Comparison of ENCODE assay signal across 26 cellular contexts in genomic region chrX:125507119-125507518, GRCh38.
DNase-seq lines count a peak whose midpoint lies in the region; ATAC-seq and TF ChIP-seq lines count a peak whose summit lies in the region.
"Had no signal": no experiment of that assay in that cellular context is flagged by ENCODE, and none has a peak within 500 bp of the region (broad histone marks: within the 10 kb centered on the region; RNA-seq: fewer than 3 reads in every experiment).

No MANE protein-coding gene starts in this region.

- H3K4me3 ChIP-seq in GM23248, result no peak overlapping the region
- H3K4me3 ChIP-seq in RWPE2 (ENCODE audit: severe bottlenecking), result no peak overlapping the region
- H3K4me3 ChIP-seq in epithelial cell of proximal tubule (ENCODE audit: low read depth, low read length), result no peak overlapping the region
- no peak overlapping the region for H3K4me3 ChIP-seq in PC-9
- no peak overlapping the region for H3K4me3 ChIP-seq in psoas muscle
- H3K4me3 ChIP-seq: ascending aorta, dorsolateral prefrontal cortex, gastroesophageal sphincter, left ventricle myocardium inferior, tibial artery had no signal

- POLR2A ChIA-PET in PC-9 (lab: Charles Lee; ENCODE audit: unreplicated experiment), result no interaction called here

- H3K27ac ChIP-seq in GM23248 (no peak overlapping the region), RWPE2 (ENCODE audit: poor library complexity, severe bottlenecking) (peak overlapping the region; percentile 69), PC-9 (no peak overlapping the region), psoas muscle (no peak overlapping the region)
- H3K27ac ChIP-seq: ascending aorta, dorsolateral prefrontal cortex, gastroesophageal sphincter, left ventricle myocardium inferior, tibial artery had no signal

- H3K9me2 ChIP-seq in GM23248 (ENCODE audit: insufficient read depth) (no peaks in the 10 kb centered on the region), PC-9 (ENCODE audit: insufficient read depth) (no peaks in the 10 kb centered on the region)
- H3K9me2 ChIP-seq: SK-N-SH had no signal

- no peaks in the 10 kb centered on the region for H3F3A ChIP-seq in GM23248 (ENCODE audit: insufficient read depth)
- H3F3A ChIP-seq in PC-9 (ENCODE audit: insufficient read depth, low read depth), result no peaks in the 10 kb centered on the region

- DNase-seq in GM23248, result peak; percentile 47
- no peak for DNase-seq in RWPE2 (ENCODE audit: low spot score)
- peak; percentile 6 for DNase-seq in epithelial cell of proximal tubule (ENCODE audit: low read depth)
- peak; percentile 4 for DNase-seq in non-pigmented ciliary epithelial cell (ENCODE audit: low read depth)
- no peak for DNase-seq in PC-9
- DNase-seq in psoas muscle, result no peak
- DNase-seq: activated T-cell treated with anti-CD3 and anti-CD28 coated beads for 4 hours; cerebellar nuclear complex; dorsolateral prefrontal cortex; GDM1; H7; hypothalamus; immature natural killer cell; left ventricle myocardium inferior; midbrain; naive thymus-derived CD4-positive, alpha-beta T cell; NCI-H1105; NCI-H1930; NCI-H69; SK-N-SH; small intestine; tibial artery had no signal

- in situ Hi-C loops in GM23248 (cut with MboI), result no loop called here

- no TSS peak for BruUV-seq in PC-9 (replicated peaks; lab: Mats Ljungman, UMichigan)

- no peak overlapping the region for H3K9ac ChIP-seq in GM23248
- H3K9ac ChIP-seq: SK-N-SH had no signal

- H3K4me2 ChIP-seq in GM23248 (ENCODE audit: unreplicated experiment), result no peak overlapping the region
- no peak overlapping the region for H3K4me2 ChIP-seq in PC-9
- H3K4me2 ChIP-seq: SK-N-SH had no signal

- H3K27me3 ChIP-seq in GM23248 (replicated peaks; ENCODE audit: insufficient read depth), result no peaks in the 10 kb centered on the region
- H3K27me3 ChIP-seq in RWPE2 (ENCODE audit: insufficient read depth, poor library complexity, severe bottlenecking), result no peaks in the 10 kb centered on the region
- H3K27me3 ChIP-seq in PC-9 (ENCODE audit: insufficient read depth, low read depth), result no peaks in the 10 kb centered on the region
- no peaks in the 10 kb centered on the region for H3K27me3 ChIP-seq in psoas muscle (ENCODE audit: insufficient read depth in 3 of 3, low read length in 2 of 3)
- H3K27me3 ChIP-seq: ascending aorta, gastroesophageal sphincter, tibial artery had no signal

- H3K4me1 ChIP-seq in GM23248 (ENCODE audit: insufficient read depth) (no peaks in the 10 kb centered on the region), RWPE2 (ENCODE audit: insufficient read depth, poor library complexity, severe bottlenecking) (peaks cover 20% of the 10 kb centered on the region), PC-9 (replicated peaks; ENCODE audit: insufficient read depth) (no peaks in the 10 kb centered on the region), psoas muscle (no peaks in the 10 kb centered on the region)
- H3K4me1 ChIP-seq: ascending aorta, gastroesophageal sphincter, left ventricle myocardium inferior, tibial artery had no signal

- CTCF ChIA-PET in PC-9 (lab: Charles Lee), result no interaction called here

- H2AFZ ChIP-seq in GM23248, result no peak overlapping the region
- H2AFZ ChIP-seq in PC-9, result no peak overlapping the region

- no peaks in the 10 kb centered on the region for H4K20me1 ChIP-seq in GM23248 (ENCODE audit: insufficient read depth)
- no peaks in the 10 kb centered on the region for H4K20me1 ChIP-seq in PC-9 (ENCODE audit: insufficient read depth)

- 38 to 41% methylated on average over 1 of the region's 1 CpG for WGBS in GM23248 (ENCODE audit: low coverage in 1 of 2, low lambda C conversion rate in 2 of 2, missing lambda C conversion rate in 2 of 2), 2 experiments
- 88 to 91% (median 91%) methylated on average over 1 of the region's 1 CpG for WGBS in psoas muscle, 3 donors

- TF ChIP-seq CTCF in RWPE2 (IDR thresholded peaks at IDR 0.05; ENCODE audit: poor library complexity, severe bottlenecking) (no peak), epithelial cell of proximal tubule (conservative IDR thresholded peaks at IDR 0.05; ENCODE audit: low read depth, low read length) (no peak), PC-9 (conservative IDR thresholded peaks at IDR 0.05) (no peak), psoas muscle (IDR thresholded peaks at IDR 0.05) (no peak)

- peak; percentile 99 for ATAC-seq in RWPE2 (ENCODE audit: low read depth)
- no peak for ATAC-seq in psoas muscle
- no peak for ATAC-seq in GM18517 (IDR thresholded peaks at IDR 0.05; ENCODE audit: unreplicated experiment)
- ATAC-seq: activated naive CD4-positive, alpha-beta T cell treated with anti-CD3 and anti-CD28 coated beads, Interleukin-2, amount 50 U/mL, for 72 hours; gastroesophageal sphincter; naive thymus-derived CD4-positive, alpha-beta T cell had no signal

- H3K9me3 ChIP-seq in GM23248 (ENCODE audit: low read depth) (no peaks in the 10 kb centered on the region), RWPE2 (ENCODE audit: severe bottlenecking) (no peaks in the 10 kb centered on the region), PC-9 (ENCODE audit: insufficient read depth, low read depth) (no peaks in the 10 kb centered on the region), psoas muscle (no peaks in the 10 kb centered on the region)
- H3K9me3 ChIP-seq: ascending aorta, gastroesophageal sphincter, SK-N-SH had no signal

- no peaks in the 10 kb centered on the region for H3K79me2 ChIP-seq in GM23248 (ENCODE audit: insufficient read depth)
- H3K79me2 ChIP-seq in PC-9 (ENCODE audit: low read depth), result no peaks in the 10 kb centered on the region

- H3K36me3 ChIP-seq in GM23248 (ENCODE audit: low read depth), result no peaks in the 10 kb centered on the region
- H3K36me3 ChIP-seq in RWPE2 (ENCODE audit: low read depth), result no peaks in the 10 kb centered on the region
- no peaks in the 10 kb centered on the region for H3K36me3 ChIP-seq in PC-9 (ENCODE audit: low read depth)
- H3K36me3 ChIP-seq in psoas muscle (ENCODE audit: insufficient read depth in 1 of 2, low read depth in 1 of 2), result no peaks in the 10 kb centered on the region
- H3K36me3 ChIP-seq: ascending aorta, gastroesophageal sphincter, left ventricle myocardium inferior, tibial artery had no signal

- intact Hi-C loops in PC-9 (cut with micrococcal nuclease; ENCODE audit: unreplicated experiment) (no loop called here), psoas muscle (cut with DNase I) (no loop called here)

Comparison
In these comparisons a context has a peak if more than half of its experiments do, and no peak if none do; other contexts are left out.
1. DNase-seq: peak in GM23248 (single experiment), epithelial cell of proximal tubule (single experiment) and non-pigmented ciliary epithelial cell (single experiment); none in RWPE2 (single experiment), PC-9 (0 of 2) and psoas muscle (0 of 2).